In the genomic region with DNA sequence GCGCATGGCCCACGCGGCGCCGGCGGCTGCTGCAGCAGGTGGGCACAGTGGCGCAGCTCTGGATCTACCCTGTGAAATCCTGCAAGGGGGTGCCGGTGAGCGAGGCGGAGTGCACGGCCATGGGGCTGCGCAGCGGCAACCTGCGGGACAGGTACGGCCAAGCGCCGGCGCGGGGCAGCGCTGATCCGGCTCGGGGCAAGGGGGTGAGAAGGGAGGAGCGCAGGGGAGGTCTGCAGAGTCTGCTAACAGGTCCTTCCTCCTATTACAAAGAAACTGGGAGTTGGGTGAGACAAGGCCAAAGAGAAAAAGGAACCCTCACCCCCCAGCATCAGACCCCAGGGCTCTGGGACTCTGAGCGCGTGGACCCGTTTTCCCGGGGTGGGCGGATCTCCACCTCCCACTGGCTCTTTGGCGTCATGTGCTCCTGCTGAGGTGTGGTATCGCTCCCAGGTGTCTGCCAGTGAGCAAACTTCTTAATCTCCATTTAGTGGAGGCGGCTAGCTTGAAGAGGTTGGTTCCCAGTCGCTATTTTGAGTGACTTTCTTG, we compare ENCODE assay signal across 8 cellular contexts.
DNase-seq lines count a peak whose midpoint lies in the region; ATAC-seq and TF ChIP-seq lines count a peak whose summit lies in the region.

No MANE protein-coding gene starts in this region.

- H3K27ac Mint-ChIP-seq in stimulated activated naive CD8-positive, alpha-beta T cell treated with anti-CD3 and anti-CD28 coated beads, Interleukin-15, Interleukin-2, amounts not matched to agents 100 ng/mL and 50 ng/mL, for 24 hours: no peak overlapping the region

- no peaks in the 10 kb centered on the region for H3K4me1 Mint-ChIP-seq in stimulated activated naive CD8-positive, alpha-beta T cell treated with anti-CD3 and anti-CD28 coated beads, Interleukin-15, Interleukin-2, amounts not matched to agents 100 ng/mL and 50 ng/mL, for 24 hours (ENCODE audit: low read depth)

- H3K9me3 Mint-ChIP-seq in stimulated activated naive CD8-positive, alpha-beta T cell treated with anti-CD3 and anti-CD28 coated beads, Interleukin-15, Interleukin-2, amounts not matched to agents 100 ng/mL and 50 ng/mL, for 24 hours: no peaks in the 10 kb centered on the region

- in situ Hi-C loops in astrocyte of the spinal cord (cut with HindIII; ENCODE audit: low sequenced_read_pairs): no loop called here

- peaks cover 57% of the 10 kb centered on the region for H3K27me3 Mint-ChIP-seq in stimulated activated naive CD8-positive, alpha-beta T cell treated with anti-CD3 and anti-CD28 coated beads, Interleukin-15, Interleukin-2, amounts not matched to agents 100 ng/mL and 50 ng/mL, for 24 hours

- ATAC-seq in GM21529 (IDR thresholded peaks at IDR 0.05; ENCODE audit: unreplicated experiment) (peak; percentile 42), GM18870 (IDR thresholded peaks at IDR 0.05; ENCODE audit: unreplicated experiment) (no peak)

- peak overlapping the region; percentile 38 for H3K4me3 ChIP-seq in astrocyte of the spinal cord (ENCODE audit: low read depth, low read length)

- no peak for TF ChIP-seq CTCF in astrocyte of the spinal cord (IDR thresholded peaks at IDR 0.05; ENCODE audit: low read depth, low read length)

- DNase-seq in COR-L47 (lab: John Stamatoyannopoulos, UW) (peak; percentile 57), NCI-H1092 treated with DMSO at 0.1 percent for 48 hours (lab: John Stamatoyannopoulos, UW) (peak; percentile 70), astrocyte of the spinal cord (ENCODE audit: low read depth, low spot score) (no peak), kidney tubule cell (ENCODE audit: low spot score) (peak; percentile 60), amniotic stem cell (lab: John Stamatoyannopoulos, UW) (no peak)

- H3K36me3 Mint-ChIP-seq in stimulated activated naive CD8-positive, alpha-beta T cell treated with anti-CD3 and anti-CD28 coated beads, Interleukin-15, Interleukin-2, amounts not matched to agents 100 ng/mL and 50 ng/mL, for 24 hours (ENCODE audit: low read depth): no peaks in the 10 kb centered on the region

- H3K4me3 Mint-ChIP-seq in stimulated activated naive CD8-positive, alpha-beta T cell treated with anti-CD3 and anti-CD28 coated beads, Interleukin-15, Interleukin-2, amounts not matched to agents 100 ng/mL and 50 ng/mL, for 24 hours: peak overlapping the region; percentile 55

Comparison
In these comparisons a context has a peak if more than half of its experiments do, and no peak if none do; other contexts are left out.
1. DNase-seq: peak in COR-L47 (single experiment), NCI-H1092 treated with DMSO at 0.1 percent for 48 hours (single experiment) and kidney tubule cell (single experiment); none in astrocyte of the spinal cord (single experiment) and amniotic stem cell (single experiment).